Comparison of ENCODE assay signal across 33 cellular contexts in the genomic region with DNA sequence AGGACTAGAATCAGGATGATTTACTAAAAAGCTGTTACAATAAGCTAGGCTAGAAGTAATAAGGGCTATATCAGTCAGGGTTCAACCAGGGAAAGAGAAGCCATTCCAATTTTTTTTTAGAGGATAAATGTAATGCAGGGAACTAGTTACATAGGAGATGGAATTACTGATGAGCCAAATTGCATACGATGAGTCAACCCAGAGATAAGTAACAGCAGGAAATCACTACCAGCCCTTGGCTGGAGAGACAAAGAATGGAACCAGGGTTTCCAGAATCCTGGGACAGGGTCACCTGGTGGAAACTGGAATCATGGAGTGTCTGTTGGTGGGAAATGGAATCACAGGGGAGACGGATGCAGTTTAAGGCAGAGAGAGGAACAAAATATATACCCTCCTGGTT. TPM values are rescaled to one million over a fixed set of nuclear protein-coding genes. Genes with fewer than 3 reads are reported as not detected.
DNase-seq lines count a peak whose midpoint lies in the region; ATAC-seq, FAIRE-seq and TF ChIP-seq lines count a peak whose summit lies in the region.
"Had no signal": no experiment of that assay in that cellular context is flagged by ENCODE, and none has a peak within 500 bp of the region (broad histone marks: within the 10 kb centered on the region; RNA-seq: fewer than 3 reads in every experiment).

No MANE protein-coding gene starts in this region.

- H3K36me3 ChIP-seq in IMR-90 (ENCODE audit: control insufficient read depth, insufficient read depth, low read length) (no peaks in the 10 kb centered on the region), fibroblast of lung (ENCODE audit: control insufficient read depth, insufficient read depth, low read length) (no peaks in the 10 kb centered on the region), ovary (no peaks in the 10 kb centered on the region), pancreas (no peaks in the 10 kb centered on the region)
- H3K36me3 ChIP-seq: left lung, SJSA1, thoracic aorta had no signal

- intact Hi-C loops in IMR-90 (cut with micrococcal nuclease) (no loop called here), ovary (cut with DNase I) (no loop called here), pancreas (cut with DNase I) (no loop called here), left ventricle myocardium superior (cut with micrococcal nuclease) (no loop called here)

- peak; percentile 38 for DNase-seq in A172 (ENCODE audit: low spot score)
- DNase-seq in IMR-90, result peak; percentile 1
- DNase-seq in astrocyte of the spinal cord (ENCODE audit: low read depth, low spot score), result peak; percentile 9
- peak; percentile 2 to 59 for DNase-seq in fibroblast of lung (ENCODE audit: low read depth in 2 of 2)
- DNase-seq in activated CD4-positive, alpha-beta T cell treated with anti-CD3 and anti-CD28 coated beads, Interleukin-2, amount 50 U/mL, for 48 hours, result no peak
- DNase-seq in ovary, result no peak
- no peak for DNase-seq in pancreas
- no peak for DNase-seq in left ventricle myocardium superior
- DNase-seq: activated CD4-positive, alpha-beta memory T cell treated with anti-CD3 and anti-CD28 coated beads for 36 hours; activated CD4-positive, CD25-positive, alpha-beta regulatory T cell; activated CD8-positive, alpha-beta memory T cell treated with anti-CD3 and anti-CD28 coated beads, Interleukin-2, amount 50 U/mL, for 4 hours; AML-193; CD4-positive, alpha-beta memory T cell; effector CD4-positive, alpha-beta T cell; left lung; naive B cell; NCI-H1105; NCI-H187 treated with DMSO at 0.1 percent for 48 hours; NCI-H526 treated with DMSO at 0.1 percent for 48 hours; stimulated activated naive CD4-positive, alpha-beta T cell treated with Interleukin-2 at 50 U/mL for 16 hours; T-helper 1 cell had no signal

- H4K5ac ChIP-seq in IMR-90 (ENCODE audit: low read depth, low read length), result no peak overlapping the region

- WGBS in IMR-90 (ENCODE audit: extremely low coverage in 2 of 2, insufficient read length in 1 of 2), 2 experiments, result no CpG with 5 or more reads among the region's 2 CpGs
- 67 to 87% (median 74%) methylated on average over 2 of the region's 2 CpGs for WGBS in ovary, 3 donors
- 73 to 86% methylated on average over 2 of the region's 2 CpGs for WGBS in pancreas, 2 donors

- no TSS peak for BruUV-seq in IMR-90 (replicated peaks; lab: Mats Ljungman, UMichigan)

- H3K4me3 ChIP-seq in IMR-90 (ENCODE audit: insufficient read depth, low read depth, low read length) (no peak overlapping the region), astrocyte of the spinal cord (ENCODE audit: low read depth, low read length) (no peak overlapping the region), fibroblast of lung (replicated peaks in 1 of 4; ENCODE audit: control extremely low read depth in 1 of 4, insufficient read depth in 1 of 4, low read depth in 3 of 4, low read length in 4 of 4) (no peak overlapping the region), ovary (no peak overlapping the region), pancreas (no peak overlapping the region)
- H3K4me3 ChIP-seq: left lung, SJSA1, thoracic aorta had no signal

- H3K4me2 ChIP-seq in IMR-90 (ENCODE audit: low read depth, low read length) (no peak overlapping the region), fibroblast of lung (ENCODE audit: extremely low read depth, insufficient read depth, low read length) (no peak overlapping the region)

- dilution Hi-C loops in IMR-90 (cut with HindIII; ENCODE audit: low sequenced_read_pairs, unreplicated experiment), result no loop called here

- no peaks in the 10 kb centered on the region for H4K20me1 ChIP-seq in IMR-90 (ENCODE audit: insufficient read depth, low read length)
- H4K20me1 ChIP-seq in fibroblast of lung (ENCODE audit: control insufficient read depth, extremely low read depth, insufficient read depth, low read length), result no peaks in the 10 kb centered on the region

- TF ChIP-seq CTCF in IMR-90 (conservative IDR thresholded peaks at IDR 0.05; ENCODE audit: low read depth, low read length) (no peak), astrocyte of the spinal cord (IDR thresholded peaks at IDR 0.05; ENCODE audit: low read depth, low read length) (no peak), fibroblast of lung (conservative IDR thresholded peaks at IDR 0.05 in 1 of 2, IDR thresholded peaks at IDR 0.05 in 1 of 2; ENCODE audit: low read depth in 1 of 2, low read length in 2 of 2) (no peak), ovary (IDR thresholded peaks at IDR 0.05) (no peak), pancreas (IDR thresholded peaks at IDR 0.05) (no peak)

- no peak for FAIRE-seq in pancreas (lab: Jason Lieb, UNC)
- FAIRE-seq: urothelium cell line had no signal

- POLR2A ChIA-PET in IMR-90 (lab: Charles Lee; ENCODE audit: unreplicated experiment), result no interaction called here

- H3K9me3 ChIP-seq in IMR-90 (ENCODE audit: control insufficient read depth, insufficient read depth, low read length) (peaks cover 4% of the 10 kb centered on the region; the same call in 1 of the 2 replicates), fibroblast of lung (ENCODE audit: control insufficient read depth, insufficient read depth, low read depth, low read length) (no peaks in the 10 kb centered on the region), ovary (no peaks in the 10 kb centered on the region), pancreas (no peaks in the 10 kb centered on the region)
- H3K9me3 ChIP-seq: left lung, SJSA1, thoracic aorta had no signal

- CTCF ChIA-PET in IMR-90 (lab: Yijun Ruan, JAX), result no interaction called here

- no peak overlapping the region for H2AFZ ChIP-seq in IMR-90 (replicated peaks; ENCODE audit: low read length, poor library complexity)
- H2AFZ ChIP-seq in fibroblast of lung (ENCODE audit: low read length), result no peak overlapping the region

- no peaks in the 10 kb centered on the region for H3K9me1 ChIP-seq in IMR-90 (ENCODE audit: insufficient read depth, low read length)

- H3K4ac ChIP-seq in IMR-90 (ENCODE audit: low read depth, low read length), result no peak overlapping the region

- TF ChIP-seq POLR2A in IMR-90 (IDR thresholded peaks at IDR 0.05; ENCODE audit: low read depth, low read length), result no peak
- TF ChIP-seq POLR2A in ovary (IDR thresholded peaks at IDR 0.05), result no peak

- no peak for TF ChIP-seq EP300 in ovary (IDR thresholded peaks at IDR 0.05)

- H2BK20ac ChIP-seq in IMR-90 (ENCODE audit: low read depth, low read length), result no peak overlapping the region

- no peaks in the 10 kb centered on the region for H3K79me2 ChIP-seq in fibroblast of lung (ENCODE audit: control insufficient read depth, insufficient read depth, low read length)

- no peaks in the 10 kb centered on the region for H3K27me3 ChIP-seq in IMR-90 (ENCODE audit: control insufficient read depth, insufficient read depth, low read length)
- H3K27me3 ChIP-seq in fibroblast of lung (ENCODE audit: control insufficient read depth, insufficient read depth, low read length), result no peaks in the 10 kb centered on the region
- no peaks in the 10 kb centered on the region for H3K27me3 ChIP-seq in ovary
- H3K27me3 ChIP-seq in pancreas, result no peaks in the 10 kb centered on the region
- H3K27me3 ChIP-seq: left lung, SJSA1 had no signal

- H2BK120ac ChIP-seq in IMR-90 (ENCODE audit: low read depth, low read length), result no peak overlapping the region

- no peak overlapping the region for H2BK15ac ChIP-seq in IMR-90 (ENCODE audit: low read depth, low read length)

- ATAC-seq in IMR-90 (ENCODE audit: low read depth), result no peak
- ATAC-seq in pancreas, result no peak
- ATAC-seq in left ventricle myocardium superior, result no peak
- ATAC-seq: activated naive CD4-positive, alpha-beta T cell treated with anti-CD3 and anti-CD28 coated beads, Interleukin-2, amount 50 U/mL, for 72 hours; left lung had no signal

- H2AK5ac ChIP-seq in IMR-90 (ENCODE audit: low read depth, low read length), result no peak overlapping the region

- no peak overlapping the region for H4K91ac ChIP-seq in IMR-90 (ENCODE audit: insufficient read depth, low read depth, low read length)

- in situ Hi-C loops in IMR-90 (cut with MboI; ENCODE audit: low sequenced_read_pairs) (no loop called here), astrocyte of the spinal cord (cut with HindIII; ENCODE audit: low sequenced_read_pairs) (no loop called here)

- H3K18ac ChIP-seq in IMR-90 (ENCODE audit: low read depth, low read length), result no peak overlapping the region

- TF ChIP-seq RAD21 in IMR-90 (IDR thresholded peaks at IDR 0.05; ENCODE audit: low read length), result no peak

- no peak overlapping the region for H4K8ac ChIP-seq in IMR-90 (ENCODE audit: low read depth in 2 of 2, low read length in 2 of 2)

- H3K4me1 ChIP-seq in IMR-90 (ENCODE audit: control insufficient read depth, insufficient read depth, low read length), result no peaks in the 10 kb centered on the region
- H3K4me1 ChIP-seq in fibroblast of lung (ENCODE audit: control insufficient read depth, extremely low read depth, insufficient read depth, low read length), result no peaks in the 10 kb centered on the region
- no peaks in the 10 kb centered on the region for H3K4me1 ChIP-seq in ovary (ENCODE audit: insufficient read depth)
- H3K4me1 ChIP-seq in pancreas, result no peaks in the 10 kb centered on the region
- H3K4me1 ChIP-seq: left lung had no signal

- no peak overlapping the region for H3K56ac ChIP-seq in IMR-90 (ENCODE audit: extremely low read depth, insufficient read depth, low read length)

- H3K9ac ChIP-seq in IMR-90 (ENCODE audit: low read depth, low read length) (no peak overlapping the region), fibroblast of lung (ENCODE audit: insufficient read depth, low read length) (no peak overlapping the region)

- H3K79me1 ChIP-seq in IMR-90 (ENCODE audit: low read depth in 1 of 2, low read length in 2 of 2), result no peaks in the 10 kb centered on the region

- H3K27ac ChIP-seq in IMR-90 (ENCODE audit: insufficient read depth, low read length), result no peak overlapping the region
- no peak overlapping the region for H3K27ac ChIP-seq in fibroblast of lung (ENCODE audit: insufficient read depth, low read length)
- no peak overlapping the region for H3K27ac ChIP-seq in ovary
- no peak overlapping the region for H3K27ac ChIP-seq in pancreas
- H3K27ac ChIP-seq: 22Rv1, left lung, SJSA1, thoracic aorta had no signal

- no peak overlapping the region for H2BK5ac ChIP-seq in IMR-90 (ENCODE audit: low read depth, low read length, poor library complexity, severe bottlenecking)

- H2AK9ac ChIP-seq in IMR-90 (replicated peaks; ENCODE audit: low read depth, low read length, poor library complexity), result no peak overlapping the region

- no peak overlapping the region for H3K14ac ChIP-seq in IMR-90 (replicated peaks; ENCODE audit: low read depth, low read length)

- no peak overlapping the region for H3K23ac ChIP-seq in IMR-90 (ENCODE audit: low read depth, low read length)

RNA-seq across cellular contexts. Expression of a gene that starts 13.1 kb away (rescaled TPM):
- total RNA-seq in A172 (2014; rRNA removed; shearing (Covaris generic)), result not detected in 2 replicates
- total RNA-seq in IMR-90 (2012; rRNA removed), result not detected in 2 replicates
- not detected in 2 replicates for polyA plus RNA-seq in IMR-90 (2012; rRNA removed)
- not detected in 2 replicates for polyA plus RNA-seq in IMR-90 (2012; cell fraction: cytosol; rRNA removed)
- polyA plus RNA-seq in IMR-90 (2012; cell fraction: nucleus; rRNA removed; ENCODE audit: low replicate concordance), result not detected in 2 replicates
- total RNA-seq in fibroblast of lung, result not detected in 2 replicates
- not detected in 2 replicates for polyA plus RNA-seq in fibroblast of lung
- not detected in 2 replicates for polyA plus RNA-seq in fibroblast of lung (2012)
- not detected in 2 replicates for polyA minus RNA-seq in fibroblast of lung (ENCODE audit: low replicate concordance)
- not detected for total RNA-seq in ovary
- not detected for polyA plus RNA-seq in ovary
- total RNA-seq in pancreas, result not detected
- polyA plus RNA-seq in pancreas, result not detected
- not detected for total RNA-seq in left ventricle myocardium superior
- total RNA-seq: activated CD4-positive, alpha-beta memory T cell treated with anti-CD3 and anti-CD28 coated beads for 36 hours; activated naive CD4-positive, alpha-beta T cell treated with anti-CD3 and anti-CD28 coated beads, Interleukin-2, amount 50 U/mL, for 72 hours; CD4-positive, alpha-beta memory T cell; chondrocyte; epithelial cell of proximal tubule; G401; glomerular endothelial cell; H4; left lung; mesenteric fat pad; pulmonary artery endothelial cell; SJSA1; thoracic aorta had no signal
- polyA plus RNA-seq: CD4-positive, alpha-beta memory T cell had no signal

Comparison
In these comparisons a context has a peak if more than half of its experiments do, and no peak if none do; other contexts are left out.
1. DNase-seq: peak in A172 (single experiment), IMR-90 (single experiment), astrocyte of the spinal cord (single experiment) and fibroblast of lung (2 of 2); none in activated CD4-positive, alpha-beta T cell treated with anti-CD3 and anti-CD28 coated beads, Interleukin-2, amount 50 U/mL, for 48 hours (0 of 2), ovary (0 of 5), pancreas (0 of 6) and left ventricle myocardium superior (single experiment).